Comparison of ENCODE assay signal across 9 cellular contexts in the genomic region with DNA sequence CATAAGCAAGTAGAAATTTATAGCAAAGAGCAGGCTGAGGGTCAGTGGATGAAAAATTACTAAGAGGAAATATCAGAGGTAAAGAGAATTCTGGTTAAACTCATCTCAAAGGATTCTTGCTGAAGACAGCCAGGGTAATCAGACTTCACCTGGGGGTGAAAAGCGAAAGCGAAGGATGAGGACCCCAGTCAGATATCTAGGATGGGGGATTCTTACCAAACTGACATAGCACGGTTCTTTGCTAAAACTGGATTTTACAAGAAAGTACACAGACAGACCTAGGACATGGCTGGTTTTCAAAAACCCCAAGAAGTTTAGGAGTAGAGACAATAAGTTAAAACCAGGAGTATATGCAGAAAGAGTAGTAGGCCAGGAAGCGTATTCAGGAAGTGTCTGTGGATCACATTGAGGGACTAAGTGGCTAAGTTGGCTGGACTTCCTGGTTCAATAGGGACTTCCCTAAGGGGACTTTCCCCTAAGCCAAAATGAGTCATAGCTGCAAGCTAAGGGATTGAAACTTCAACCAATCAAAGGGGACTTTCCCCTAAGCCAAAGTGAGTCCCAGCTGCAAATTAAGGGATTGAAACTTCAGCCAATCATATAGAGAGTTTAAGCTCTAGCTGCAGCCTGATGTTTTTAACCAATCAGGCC. TPM values are rescaled to one million over a fixed set of nuclear protein-coding genes. Genes with fewer than 3 reads are reported as not detected.
DNase-seq lines count a peak whose midpoint lies in the region; ATAC-seq, FAIRE-seq and TF ChIP-seq lines count a peak whose summit lies in the region.
"Had no signal": no experiment of that assay in that cellular context is flagged by ENCODE, and none has a peak within 500 bp of the region (broad histone marks: within the 10 kb centered on the region; RNA-seq: fewer than 3 reads in every experiment).

No MANE protein-coding gene starts in this region.

- no peak for TF ChIP-seq CTCF in osteoblast (IDR thresholded peaks at IDR 0.05; ENCODE audit: extremely low read depth, low read depth, low read length)
- no peak for TF ChIP-seq CTCF in D721Med (IDR thresholded peaks at IDR 0.05; ENCODE audit: insufficient read depth, missing control alignments)

- H3K4me1 ChIP-seq in osteoblast (ENCODE audit: insufficient read depth, low read length): peaks cover 13% of the 10 kb centered on the region

- H2AFZ ChIP-seq in osteoblast (ENCODE audit: low read length): peak overlapping the region; percentile 60

- peaks cover 4% of the 10 kb centered on the region for H3K9me3 Mint-ChIP-seq in activated CD8-positive, alpha-beta memory T cell treated with anti-CD3 and anti-CD28 coated beads, Interleukin-2, amount 10 ng/mL, durations not matched to agents 7 days and 5 days (ENCODE audit: low read depth)
- H3K9me3 Mint-ChIP-seq in activated T-helper 2 cell treated with anti-CD3 and anti-CD28 coated beads, Interferon-gamma antibody, Interleukin-2, Interleukin-4, amounts not matched to agents 10 μg/mL and 5 μg/mL and 100 μg/mL, durations not matched to agents 14 hours and 24 hours and 36 hours: peaks cover 8% of the 10 kb centered on the region

- H4K20me1 ChIP-seq in osteoblast (ENCODE audit: insufficient read depth, low read length): no peaks in the 10 kb centered on the region

- CTCF ChIA-PET in activated CD8-positive, alpha-beta memory T cell treated with anti-CD3 and anti-CD28 coated beads, Interleukin-2, amount 10 ng/mL, durations not matched to agents 7 days and 5 days (lab: Charles Lee): interaction anchor here (1.2 kb wide), 1 partner anchor 24 kb away, joined by 3 read pairs; a partner anchor contains a TSS

- peaks cover 14% of the 10 kb centered on the region for H3K27me3 Mint-ChIP-seq in activated CD8-positive, alpha-beta memory T cell treated with anti-CD3 and anti-CD28 coated beads, Interleukin-2, amount 10 ng/mL, durations not matched to agents 7 days and 5 days
- H3K27me3 Mint-ChIP-seq in activated T-helper 2 cell treated with anti-CD3 and anti-CD28 coated beads, Interferon-gamma antibody, Interleukin-2, Interleukin-4, amounts not matched to agents 10 μg/mL and 5 μg/mL and 100 μg/mL, durations not matched to agents 14 hours and 24 hours and 36 hours (ENCODE audit: low read depth): peaks cover 14% of the 10 kb centered on the region

- no peak overlapping the region for H3K4me3 ChIP-seq in osteoblast (ENCODE audit: insufficient read depth, low read length)

- H3K27ac Mint-ChIP-seq in activated CD8-positive, alpha-beta memory T cell treated with anti-CD3 and anti-CD28 coated beads, Interleukin-2, amount 10 ng/mL, durations not matched to agents 7 days and 5 days: peak overlapping the region; percentile 62
- H3K27ac Mint-ChIP-seq in activated T-helper 2 cell treated with anti-CD3 and anti-CD28 coated beads, Interferon-gamma antibody, Interleukin-2, Interleukin-4, amounts not matched to agents 10 μg/mL and 5 μg/mL and 100 μg/mL, durations not matched to agents 14 hours and 24 hours and 36 hours: peak overlapping the region; percentile 85

- H3K9me3 ChIP-seq in osteoblast (ENCODE audit: low read depth, low read length): no peaks in the 10 kb centered on the region

- H3K36me3 ChIP-seq in osteoblast (ENCODE audit: insufficient read depth, low read length): no peaks in the 10 kb centered on the region

- intact Hi-C loops in activated T-helper 2 cell treated with anti-CD3 and anti-CD28 coated beads, Interferon-gamma antibody, Interleukin-2, Interleukin-4, amounts not matched to agents 10 μg/mL and 5 μg/mL and 100 μg/mL, durations not matched to agents 14 hours and 24 hours and 36 hours (cut with micrococcal nuclease): loop anchor here (1.0 to 10.0 kb wide), 8 partner anchors 23 to 461 kb away; a partner anchor contains a TSS

- no peak overlapping the region for H3K4me2 ChIP-seq in osteoblast (ENCODE audit: insufficient read depth, low read length)

- no peak overlapping the region for H3K4me3 Mint-ChIP-seq in activated CD8-positive, alpha-beta memory T cell treated with anti-CD3 and anti-CD28 coated beads, Interleukin-2, amount 10 ng/mL, durations not matched to agents 7 days and 5 days
- H3K4me3 Mint-ChIP-seq in activated T-helper 2 cell treated with anti-CD3 and anti-CD28 coated beads, Interferon-gamma antibody, Interleukin-2, Interleukin-4, amounts not matched to agents 10 μg/mL and 5 μg/mL and 100 μg/mL, durations not matched to agents 14 hours and 24 hours and 36 hours (ENCODE audit: low read depth): peak overlapping the region; percentile 28

- H3K79me2 ChIP-seq in osteoblast (ENCODE audit: insufficient read depth, low read length): no peaks in the 10 kb centered on the region

- peaks cover 11% of the 10 kb centered on the region for H3K27me3 ChIP-seq in osteoblast (ENCODE audit: insufficient read depth, low read length)

- FAIRE-seq in D721Med (lab: Jason Lieb, UNC): no peak

- H3K36me3 Mint-ChIP-seq in activated CD8-positive, alpha-beta memory T cell treated with anti-CD3 and anti-CD28 coated beads, Interleukin-2, amount 10 ng/mL, durations not matched to agents 7 days and 5 days: peaks cover 9% of the 10 kb centered on the region
- peaks cover 6% of the 10 kb centered on the region for H3K36me3 Mint-ChIP-seq in activated T-helper 2 cell treated with anti-CD3 and anti-CD28 coated beads, Interferon-gamma antibody, Interleukin-2, Interleukin-4, amounts not matched to agents 10 μg/mL and 5 μg/mL and 100 μg/mL, durations not matched to agents 14 hours and 24 hours and 36 hours (ENCODE audit: low read depth)

- H3K27ac ChIP-seq in osteoblast (ENCODE audit: low read depth, low read length): no peak overlapping the region
- H3K27ac ChIP-seq: VCaP had no signal

- peak; percentile 16 for ATAC-seq in activated CD8-positive, alpha-beta memory T cell treated with anti-CD3 and anti-CD28 coated beads, Interleukin-2, amount 10 ng/mL, durations not matched to agents 7 days and 5 days
- ATAC-seq in HG03354 (IDR thresholded peaks at IDR 0.05; ENCODE audit: poor library complexity, severe bottlenecking, unreplicated experiment) (peak; percentile 38), HG02571 (IDR thresholded peaks at IDR 0.05; ENCODE audit: unreplicated experiment) (no peak), HG03457 (IDR thresholded peaks at IDR 0.05; ENCODE audit: unreplicated experiment) (no peak)

- peak; percentile 59 for DNase-seq in activated CD8-positive, alpha-beta memory T cell treated with anti-CD3 and anti-CD28 coated beads, Interleukin-2, amount 10 ng/mL, durations not matched to agents 7 days and 5 days
- no peak for DNase-seq in activated CD8-positive, alpha-beta memory T cell treated with anti-CD3 and anti-CD28 coated beads, Interleukin-2, amount 50 U/mL, for 4 hours
- DNase-seq in activated T-helper 2 cell treated with anti-CD3 and anti-CD28 coated beads, Interferon-gamma antibody, Interleukin-2, Interleukin-4, amounts not matched to agents 10 μg/mL and 5 μg/mL and 100 μg/mL, durations not matched to agents 14 hours and 24 hours and 36 hours (ENCODE audit: low spot score): peak; percentile 26
- DNase-seq in osteoblast (ENCODE audit: insufficient read length, low spot score, missing footprints) (no peak), D721Med (ENCODE audit: insufficient read length, low spot score) (no peak)

- H3K4me1 Mint-ChIP-seq in activated CD8-positive, alpha-beta memory T cell treated with anti-CD3 and anti-CD28 coated beads, Interleukin-2, amount 10 ng/mL, durations not matched to agents 7 days and 5 days: peaks cover 49% of the 10 kb centered on the region
- peaks cover 29% of the 10 kb centered on the region for H3K4me1 Mint-ChIP-seq in activated T-helper 2 cell treated with anti-CD3 and anti-CD28 coated beads, Interferon-gamma antibody, Interleukin-2, Interleukin-4, amounts not matched to agents 10 μg/mL and 5 μg/mL and 100 μg/mL, durations not matched to agents 14 hours and 24 hours and 36 hours (ENCODE audit: low read depth)

RNA-seq across cellular contexts. Expression of a gene that starts 2.4 kb away (rescaled TPM):
- total RNA-seq in activated CD8-positive, alpha-beta memory T cell treated with anti-CD3 and anti-CD28 coated beads, Interleukin-2, amount 10 ng/mL, durations not matched to agents 7 days and 5 days: under 1 TPM in 1 of 2 experiments, not detected in 1; 0.30 TPM
- total RNA-seq in activated T-helper 2 cell treated with anti-CD3 and anti-CD28 coated beads, Interferon-gamma antibody, Interleukin-2, Interleukin-4, amounts not matched to agents 10 μg/mL and 5 μg/mL and 100 μg/mL, durations not matched to agents 14 hours and 24 hours and 36 hours: not detected in 2 replicates
- total RNA-seq in osteoblast: 0.36 and 0.59 TPM in 2 replicates

RNA-seq across cellular contexts. Expression of a gene that starts 23.2 kb away (rescaled TPM):
- total RNA-seq in activated CD8-positive, alpha-beta memory T cell treated with anti-CD3 and anti-CD28 coated beads, Interleukin-2, amount 10 ng/mL, durations not matched to agents 7 days and 5 days: 10 to 100 TPM; 66.6 to 80.7 TPM
- 61.2 and 64.9 TPM in 2 replicates for total RNA-seq in activated T-helper 2 cell treated with anti-CD3 and anti-CD28 coated beads, Interferon-gamma antibody, Interleukin-2, Interleukin-4, amounts not matched to agents 10 μg/mL and 5 μg/mL and 100 μg/mL, durations not matched to agents 14 hours and 24 hours and 36 hours
- total RNA-seq in osteoblast: 8.0 and 13.3 TPM in 2 replicates

RNA-seq across cellular contexts. Expression of a gene that starts 40.0 kb away (rescaled TPM):
- total RNA-seq in activated CD8-positive, alpha-beta memory T cell treated with anti-CD3 and anti-CD28 coated beads, Interleukin-2, amount 10 ng/mL, durations not matched to agents 7 days and 5 days: 1 to 10 TPM; 2.3 to 3.1 TPM
- 0.74 and 0.94 TPM in 2 replicates for total RNA-seq in activated T-helper 2 cell treated with anti-CD3 and anti-CD28 coated beads, Interferon-gamma antibody, Interleukin-2, Interleukin-4, amounts not matched to agents 10 μg/mL and 5 μg/mL and 100 μg/mL, durations not matched to agents 14 hours and 24 hours and 36 hours
- 1.1 and 1.8 TPM in 2 replicates for total RNA-seq in osteoblast

Comparison
In these comparisons a context has a peak if more than half of its experiments do, and no peak if none do; other contexts are left out.
1. DNase-seq: peak in activated CD8-positive, alpha-beta memory T cell treated with anti-CD3 and anti-CD28 coated beads, Interleukin-2, amount 10 ng/mL, durations not matched to agents 7 days and 5 days (single experiment) and activated T-helper 2 cell treated with anti-CD3 and anti-CD28 coated beads, Interferon-gamma antibody, Interleukin-2, Interleukin-4, amounts not matched to agents 10 μg/mL and 5 μg/mL and 100 μg/mL, durations not matched to agents 14 hours and 24 hours and 36 hours (single experiment); none in activated CD8-positive, alpha-beta memory T cell treated with anti-CD3 and anti-CD28 coated beads, Interleukin-2, amount 50 U/mL, for 4 hours (single experiment), osteoblast (single experiment) and D721Med (single experiment).
2. ATAC-seq: peak in activated CD8-positive, alpha-beta memory T cell treated with anti-CD3 and anti-CD28 coated beads, Interleukin-2, amount 10 ng/mL, durations not matched to agents 7 days and 5 days (single experiment) and HG03354 (single experiment); none in HG02571 (single experiment) and HG03457 (single experiment).